Comparison of ENCODE assay signal across 21 cellular contexts in the genomic region with DNA sequence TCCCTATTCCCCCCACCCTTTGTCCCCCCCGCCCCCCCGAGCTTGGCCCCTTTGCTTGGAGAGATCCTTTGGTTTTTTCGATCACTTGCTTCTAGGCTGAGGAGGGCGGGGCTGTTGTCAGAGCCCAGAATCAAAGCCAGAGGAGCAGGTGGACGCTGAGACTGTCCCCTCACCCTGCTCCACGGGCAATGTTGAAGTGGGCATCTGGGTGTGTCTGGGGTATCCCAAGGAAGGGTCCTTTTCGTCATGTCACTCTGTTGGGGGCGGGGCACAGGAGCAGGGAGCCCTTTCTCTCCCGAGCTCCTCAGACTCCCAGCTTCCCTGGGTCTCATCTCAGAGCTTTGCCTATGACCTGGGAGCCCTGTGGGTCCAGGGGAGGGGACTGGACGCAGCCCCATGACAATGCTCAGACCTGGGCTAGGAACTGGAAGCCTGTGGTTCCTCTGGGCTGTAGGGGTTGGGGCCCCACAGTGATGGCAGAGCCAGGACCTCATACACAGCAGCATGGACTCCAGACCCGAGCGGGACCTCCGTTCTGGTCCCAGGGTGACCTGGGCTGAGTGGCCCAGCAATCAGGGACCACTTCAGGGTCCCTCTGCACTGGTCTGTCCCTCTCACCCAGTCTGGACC. TPM values are rescaled to one million over a fixed set of nuclear protein-coding genes. Genes with fewer than 3 reads are reported as not detected.
DNase-seq lines count a peak whose midpoint lies in the region; ATAC-seq and TF ChIP-seq lines count a peak whose summit lies in the region.
"Had no signal": no experiment of that assay in that cellular context is flagged by ENCODE, and none has a peak within 500 bp of the region (broad histone marks: within the 10 kb centered on the region; RNA-seq: fewer than 3 reads in every experiment).

No MANE protein-coding gene starts in this region.

- H3K36me3 ChIP-seq in spleen, result peaks cover 0 to 8% (median 0%) of the 10 kb centered on the region in 6 donors
- H3K36me3 ChIP-seq: uterus had no signal

- H3K4me3 Mint-ChIP-seq in activated naive CD8-positive, alpha-beta T cell treated with anti-CD3 and anti-CD28 coated beads, Interleukin-2, amount 10 ng/mL, durations not matched to agents 7 days and 5 days, result no peak overlapping the region
- H3K4me3 Mint-ChIP-seq: WTC11 had no signal

- peak; percentile 6 for ATAC-seq in GM19455 (IDR thresholded peaks at IDR 0.05; ENCODE audit: unreplicated experiment)
- ATAC-seq in activated naive CD8-positive, alpha-beta T cell treated with anti-CD3 and anti-CD28 coated beads, Interleukin-2, amount 10 ng/mL, durations not matched to agents 7 days and 5 days (ENCODE audit: low read depth), result no peak
- no peak for ATAC-seq in GM19035 (IDR thresholded peaks at IDR 0.05; ENCODE audit: unreplicated experiment)
- ATAC-seq in GM18511 (IDR thresholded peaks at IDR 0.05; ENCODE audit: unreplicated experiment), result no peak
- ATAC-seq: HCT116, WTC11 had no signal

- TF ChIP-seq CTCF in spleen (IDR thresholded peaks at IDR 0.05 in 8 of 11, conservative IDR thresholded peaks at IDR 0.05 in 3 of 11), result no peak

- peak overlapping the region in 2 of 8 donors; percentile 4 to 63 for H3K4me3 ChIP-seq in spleen
- H3K4me3 ChIP-seq: uterus had no signal

- peaks cover 0 to 67% (median 1%) of the 10 kb centered on the region in 6 donors for H3K4me1 ChIP-seq in spleen
- H3K4me1 ChIP-seq: uterus had no signal

- peak overlapping the region; percentile 74 for H3K27ac Mint-ChIP-seq in activated naive CD8-positive, alpha-beta T cell treated with anti-CD3 and anti-CD28 coated beads, Interleukin-2, amount 10 ng/mL, durations not matched to agents 7 days and 5 days
- H3K27ac Mint-ChIP-seq: WTC11 had no signal

- TF ChIP-seq POLR2A in spleen (IDR thresholded peaks at IDR 0.05), result no peak

- H3K9me3 ChIP-seq in spleen, result no peaks in the 10 kb centered on the region
- H3K9me3 ChIP-seq: uterus had no signal

- DNase-seq in activated CD8-positive, alpha-beta memory T cell treated with anti-CD3 and anti-CD28 coated beads, Interleukin-2, amount 50 U/mL, for 4 hours, result peak; percentile 6
- DNase-seq in activated CD8-positive, alpha-beta memory T cell treated with anti-CD3 and anti-CD28 coated beads, Interleukin-2, amount 50 U/mL, for 48 hours, result no peak
- DNase-seq in activated naive CD8-positive, alpha-beta T cell treated with anti-CD3 and anti-CD28 coated beads, Interleukin-2, amount 10 ng/mL, durations not matched to agents 7 days and 5 days, result no peak
- peak; percentile 76 for DNase-seq in spleen
- DNase-seq in NCI-H1417 treated with DMSO at 0.1 percent for 48 hours (lab: John Stamatoyannopoulos, UW), result no peak
- DNase-seq: DMS79, NCI-H1417, NCI-H2171, NCI-H82, SW 1271, uterus had no signal

- peaks cover 8% of the 10 kb centered on the region for H3K27me3 Mint-ChIP-seq in activated naive CD8-positive, alpha-beta T cell treated with anti-CD3 and anti-CD28 coated beads, Interleukin-2, amount 10 ng/mL, durations not matched to agents 7 days and 5 days

- H3K27me3 ChIP-seq in spleen (replicated peaks in 1 of 7), result no peaks in the 10 kb centered on the region
- H3K27me3 ChIP-seq: uterus had no signal

- WGBS in spleen, 5 donors, result 80 to 95% (median 87%) methylated on average over 11 to 13 of the region's 13 CpGs

- POLR2A ChIA-PET in activated naive CD8-positive, alpha-beta T cell treated with anti-CD3 and anti-CD28 coated beads, Interleukin-2, amount 10 ng/mL, durations not matched to agents 7 days and 5 days (lab: Charles Lee), result interaction anchor here (0.9 to 2.1 kb wide), 3 partner anchors 14 to 365 kb away, joined by 3 to 8 read pairs (median 4); partner anchors contain the start of genes CBX6 and RPL3

- H3K36me3 Mint-ChIP-seq in activated naive CD8-positive, alpha-beta T cell treated with anti-CD3 and anti-CD28 coated beads, Interleukin-2, amount 10 ng/mL, durations not matched to agents 7 days and 5 days, result no peaks in the 10 kb centered on the region
- H3K36me3 Mint-ChIP-seq: CD4-positive, alpha-beta memory T cell; WTC11 had no signal

- no peaks in the 10 kb centered on the region for H3K9me3 Mint-ChIP-seq in activated naive CD8-positive, alpha-beta T cell treated with anti-CD3 and anti-CD28 coated beads, Interleukin-2, amount 10 ng/mL, durations not matched to agents 7 days and 5 days
- H3K9me3 Mint-ChIP-seq: CD4-positive, alpha-beta memory T cell; WTC11 had no signal

- H3K4me1 Mint-ChIP-seq in activated naive CD8-positive, alpha-beta T cell treated with anti-CD3 and anti-CD28 coated beads, Interleukin-2, amount 10 ng/mL, durations not matched to agents 7 days and 5 days, result peaks cover 43% of the 10 kb centered on the region

- peak overlapping the region in 7 of 8 donors; percentile 66 to 97 (median 90) for H3K27ac ChIP-seq in spleen
- H3K27ac ChIP-seq: uterus had no signal

- intact Hi-C loops in spleen (cut with DNase I; ENCODE audit: low total_unique reads), result no loop called here

RNA-seq across cellular contexts. Expression of gene APOBEC3A, which starts 2.9 kb away (rescaled TPM):
- total RNA-seq in activated naive CD8-positive, alpha-beta T cell treated with anti-CD3 and anti-CD28 coated beads, Interleukin-2, amount 10 ng/mL, durations not matched to agents 7 days and 5 days, result not detected
- 100 to 1,000 TPM in 2 of 7 donors, 10 to 100 TPM in 5; 18.6 to 163 (median 68.0) TPM for total RNA-seq in spleen
- 1 to 10 TPM; 1.2 to 5.6 (median 3.9) TPM for polyA plus RNA-seq in spleen
- total RNA-seq: astrocyte; CD4-positive, alpha-beta memory T cell; cerebellum; LHCN-M2; uterus; WTC11 had no signal
- polyA plus RNA-seq: CD4-positive, alpha-beta memory T cell; neural cell had no signal

RNA-seq across cellular contexts. Expression of gene APOBEC3B, which starts 27.6 kb away (rescaled TPM):
- 1 to 10 TPM; 7.1 to 7.2 TPM for total RNA-seq in activated naive CD8-positive, alpha-beta T cell treated with anti-CD3 and anti-CD28 coated beads, Interleukin-2, amount 10 ng/mL, durations not matched to agents 7 days and 5 days
- total RNA-seq in spleen, result 10 to 100 TPM in 1 of 7 donors, 1 to 10 TPM in 5, not detected in 1; 2.5 to 14.0 (median 7.2) TPM
- 1 to 10 TPM; 1.2 to 3.7 (median 2.1) TPM for polyA plus RNA-seq in spleen
- total RNA-seq: cerebellum had no signal
- polyA plus RNA-seq: neural cell had no signal

RNA-seq across cellular contexts. Expression of gene APOBEC3C, which starts 59.5 kb away (rescaled TPM):
- total RNA-seq in activated naive CD8-positive, alpha-beta T cell treated with anti-CD3 and anti-CD28 coated beads, Interleukin-2, amount 10 ng/mL, durations not matched to agents 7 days and 5 days, result 100 to 1,000 TPM; 120 to 124 TPM
- total RNA-seq in spleen, result 10 to 100 TPM; 23.5 to 72.4 (median 54.2) TPM
- 10 to 100 TPM; 42.8 to 60.3 (median 45.2) TPM for polyA plus RNA-seq in spleen
- polyA plus RNA-seq: neural cell had no signal

Comparison
In these comparisons a context has a peak if more than half of its experiments do, and no peak if none do; other contexts are left out.
1. DNase-seq: peak in activated CD8-positive, alpha-beta memory T cell treated with anti-CD3 and anti-CD28 coated beads, Interleukin-2, amount 50 U/mL, for 4 hours (single experiment) and spleen (single experiment); none in activated CD8-positive, alpha-beta memory T cell treated with anti-CD3 and anti-CD28 coated beads, Interleukin-2, amount 50 U/mL, for 48 hours (single experiment), activated naive CD8-positive, alpha-beta T cell treated with anti-CD3 and anti-CD28 coated beads, Interleukin-2, amount 10 ng/mL, durations not matched to agents 7 days and 5 days (single experiment) and NCI-H1417 treated with DMSO at 0.1 percent for 48 hours (single experiment).
2. RNA of gene APOBEC3A, which starts 2.9 kb away (total RNA-seq): 18.6 to 163 TPM in spleen; not detected in activated naive CD8-positive, alpha-beta T cell treated with anti-CD3 and anti-CD28 coated beads, Interleukin-2, amount 10 ng/mL, durations not matched to agents 7 days and 5 days; every median in the first group is over 10 times any median in the second.